9 cellular contexts compared by ENCODE assay signal in genomic region chr2:193695367-193695766, GRCh38.
DNase-seq lines count a peak whose midpoint lies in the region; ATAC-seq and TF ChIP-seq lines count a peak whose summit lies in the region.
"Had no signal": no experiment of that assay in that cellular context is flagged by ENCODE, and none has a peak within 500 bp of the region (broad histone marks: within the 10 kb centered on the region; RNA-seq: fewer than 3 reads in every experiment).

No MANE protein-coding gene starts in this region.

- no peaks in the 10 kb centered on the region for H3K4me1 ChIP-seq in Panc1 (ENCODE audit: control insufficient read depth, insufficient read depth, low read length)

- no peaks in the 10 kb centered on the region for H3K9me3 Mint-ChIP-seq in activated CD4-positive, alpha-beta memory T cell treated with anti-CD3 and anti-CD28 coated beads for 36 hours

- H3K36me3 ChIP-seq in Panc1 (ENCODE audit: control insufficient read depth, insufficient read depth, low read length), result no peaks in the 10 kb centered on the region

- TF ChIP-seq CTCF in Panc1 (IDR thresholded peaks at IDR 0.05), result peak; percentile 31; the same call in 1 of the 2 replicates

- H3K27me3 Mint-ChIP-seq in activated CD4-positive, alpha-beta memory T cell treated with anti-CD3 and anti-CD28 coated beads for 36 hours, result no peaks in the 10 kb centered on the region
- H3K27me3 Mint-ChIP-seq: B cell had no signal

- H3K4me3 ChIP-seq in Panc1 (ENCODE audit: low read depth in 2 of 2, low read length in 2 of 2), result no peak overlapping the region

- H3K27ac Mint-ChIP-seq in activated CD4-positive, alpha-beta memory T cell treated with anti-CD3 and anti-CD28 coated beads for 36 hours, result no peak overlapping the region
- H3K27ac Mint-ChIP-seq: B cell had no signal

- CTCF ChIA-PET in Panc1 (lab: Charles Lee), result no interaction called here
- CTCF ChIA-PET in activated CD4-positive, alpha-beta memory T cell treated with anti-CD3 and anti-CD28 coated beads for 36 hours (lab: Charles Lee), result no interaction called here

- H3K27me3 ChIP-seq in Panc1 (ENCODE audit: control insufficient read depth, insufficient read depth, low read length), result no peaks in the 10 kb centered on the region

- POLR2A ChIA-PET in Panc1 (lab: Charles Lee), result no interaction called here
- POLR2A ChIA-PET in activated CD4-positive, alpha-beta memory T cell treated with anti-CD3 and anti-CD28 coated beads for 36 hours (lab: Charles Lee), result no interaction called here

- in situ Hi-C loops in Panc1 (cut with HindIII; ENCODE audit: low pct_unique_long_range_greater_than_20kb, low sequenced_read_pairs), result no loop called here

- no peaks in the 10 kb centered on the region for H3K9me3 ChIP-seq in Panc1 (ENCODE audit: control insufficient read depth, insufficient read depth, low read depth, low read length)

- intact Hi-C loops in Panc1 (cut with micrococcal nuclease; ENCODE audit: unreplicated experiment), result loop anchor here (10.0 kb wide), 1 partner anchor 269 kb away; no protein-coding TSS in a partner anchor
- intact Hi-C loops in activated CD4-positive, alpha-beta memory T cell treated with anti-CD3 and anti-CD28 coated beads for 36 hours (cut with micrococcal nuclease), result no loop called here

- H3K4me3 Mint-ChIP-seq in activated CD4-positive, alpha-beta memory T cell treated with anti-CD3 and anti-CD28 coated beads for 36 hours, result no peak overlapping the region
- H3K4me3 Mint-ChIP-seq: B cell had no signal

- peak; percentile 10 for DNase-seq in NCI-H2196 (lab: John Stamatoyannopoulos, UW; ENCODE audit: unreplicated experiment)
- DNase-seq in NCI-H2196 treated with DMSO at 0.1 percent for 48 hours (lab: John Stamatoyannopoulos, UW; ENCODE audit: unreplicated experiment), result no peak
- DNase-seq in Panc1 (ENCODE audit: low read depth, low spot score), result no peak
- peak; percentile 25 for DNase-seq in iPS-NIHi11 (ENCODE audit: low spot score)
- no peak for DNase-seq in 8988T
- DNase-seq in stimulated activated naive CD4-positive, alpha-beta T cell (lab: John Stamatoyannopoulos, UW), result no peak
- no peak for DNase-seq in activated CD4-positive, alpha-beta memory T cell treated with anti-CD3 and anti-CD28 coated beads for 36 hours

- H3K36me3 Mint-ChIP-seq in activated CD4-positive, alpha-beta memory T cell treated with anti-CD3 and anti-CD28 coated beads for 36 hours, result no peaks in the 10 kb centered on the region

- BruUV-seq in Panc1 (replicated peaks; lab: Mats Ljungman, UMichigan), result no TSS peak

- no peaks in the 10 kb centered on the region for H3K4me1 Mint-ChIP-seq in activated CD4-positive, alpha-beta memory T cell treated with anti-CD3 and anti-CD28 coated beads for 36 hours (ENCODE audit: low read depth)
- H3K4me1 Mint-ChIP-seq: B cell had no signal

- H3K27ac ChIP-seq in Panc1 (ENCODE audit: low read length), result no peak overlapping the region

- ATAC-seq in HG03442 (IDR thresholded peaks at IDR 0.05; ENCODE audit: unreplicated experiment), result peak; percentile 70
- ATAC-seq in Panc1, result no peak

Comparison
In these comparisons a context has a peak if more than half of its experiments do, and no peak if none do; other contexts are left out.
1. DNase-seq: peak in NCI-H2196 (single experiment) and iPS-NIHi11 (single experiment); none in NCI-H2196 treated with DMSO at 0.1 percent for 48 hours (single experiment), Panc1 (single experiment), 8988T (single experiment), stimulated activated naive CD4-positive, alpha-beta T cell (0 of 6) and activated CD4-positive, alpha-beta memory T cell treated with anti-CD3 and anti-CD28 coated beads for 36 hours (single experiment).